14 cellular contexts compared by ENCODE assay signal in genomic region chr6:42566614-42567208, GRCh38. TPM values are rescaled to one million over a fixed set of nuclear protein-coding genes. Genes with fewer than 3 reads are reported as not detected.
DNase-seq lines count a peak whose midpoint lies in the region; ATAC-seq and TF ChIP-seq lines count a peak whose summit lies in the region.
"Had no signal": no experiment of that assay in that cellular context is flagged by ENCODE, and none has a peak within 500 bp of the region (broad histone marks: within the 10 kb centered on the region; RNA-seq: fewer than 3 reads in every experiment).

No MANE protein-coding gene starts in this region.

- no peaks in the 10 kb centered on the region for H3K9me3 ChIP-seq in PC-3 (ENCODE audit: low read length)
- H3K9me3 ChIP-seq in colonic mucosa: no peaks in the 10 kb centered on the region
- H3K9me3 ChIP-seq in skeletal muscle tissue (ENCODE audit: control insufficient read depth in 3 of 3, low read length in 3 of 3): no peaks in the 10 kb centered on the region
- H3K9me3 ChIP-seq: ascending aorta, thoracic aorta had no signal

- peak overlapping the region; percentile 20 for H3K27ac Mint-ChIP-seq in T-helper 2 cell treated with Interferon-gamma antibody and Interleukin-4, amounts not matched to agents 5 μg/mL and 100 μg/mL, for 36 hours

- DNase-seq in T-helper 2 cell treated with Interferon-gamma antibody and Interleukin-4, amounts not matched to agents 5 μg/mL and 100 μg/mL, for 36 hours (ENCODE audit: low spot score): no peak
- no peak for DNase-seq in T-helper 2 cell
- DNase-seq in PC-3: no peak
- DNase-seq in colonic mucosa: no peak
- DNase-seq in dorsolateral prefrontal cortex: no peak
- DNase-seq in SK-N-DZ (ENCODE audit: low spot score): no peak
- DNase-seq: 8988T, foreskin keratinocyte, NCI-H226 had no signal

- H3K4me1 ChIP-seq in PC-3 (ENCODE audit: insufficient read depth, low read length) (peaks cover 20% of the 10 kb centered on the region), colonic mucosa (peaks cover 4% of the 10 kb centered on the region), skeletal muscle tissue (ENCODE audit: control insufficient read depth in 3 of 3, insufficient read depth in 3 of 3, low read length in 3 of 3) (peaks cover 3 to 13% (median 4%) of the 10 kb centered on the region in 3 donors)

- H2AFZ ChIP-seq in PC-3 (ENCODE audit: low read length): no peak overlapping the region

- H3K79me2 ChIP-seq in PC-3 (ENCODE audit: low read length): peaks cover 75% of the 10 kb centered on the region

- TF ChIP-seq CTCF in PC-3 (conservative IDR thresholded peaks at IDR 0.05; ENCODE audit: low read depth, low read length) (no peak), colonic mucosa (IDR thresholded peaks at IDR 0.05) (no peak), dorsolateral prefrontal cortex (IDR thresholded peaks at IDR 0.05 in 54 of 56, conservative IDR thresholded peaks at IDR 0.05 in 2 of 56; ENCODE audit: low read depth in 1 of 56, partially characterized antibody in 56 of 56) (no peak)

- peaks cover 23% of the 10 kb centered on the region for H3K36me3 Mint-ChIP-seq in T-helper 2 cell treated with Interferon-gamma antibody and Interleukin-4, amounts not matched to agents 5 μg/mL and 100 μg/mL, for 36 hours (ENCODE audit: low read depth)

- CTCF ChIA-PET in PC-3 (lab: Charles Lee): no interaction called here

- POLR2A ChIA-PET in PC-3 (lab: Charles Lee; ENCODE audit: unreplicated experiment): no interaction called here

- no peak overlapping the region for H3K9ac ChIP-seq in PC-3 (ENCODE audit: low read length)
- no peak overlapping the region for H3K9ac ChIP-seq in colonic mucosa (ENCODE audit: low read depth in 2 of 2, low read length in 2 of 2)
- H3K9ac ChIP-seq in skeletal muscle tissue (ENCODE audit: low read depth in 1 of 3, low read length in 3 of 3): no peak overlapping the region

- no peaks in the 10 kb centered on the region for H3K9me2 ChIP-seq in PC-3 (replicated peaks; ENCODE audit: low read length)

- H3K4me2 ChIP-seq in PC-3 (ENCODE audit: low read length): 0 out of 2 replicates have a peak overlapping the region, but pooled peaks have one; percentile 2

- H3K4me3 ChIP-seq in PC-3 (ENCODE audit: low read length) (no peak overlapping the region), colonic mucosa (no peak overlapping the region), skeletal muscle tissue (ENCODE audit: low read length in 3 of 3) (no peak overlapping the region), dorsolateral prefrontal cortex (peak overlapping the region in 8 of 59 donors; percentile 82 to 99 (median 94))

- H3K4me3 Mint-ChIP-seq in T-helper 2 cell treated with Interferon-gamma antibody and Interleukin-4, amounts not matched to agents 5 μg/mL and 100 μg/mL, for 36 hours: peak overlapping the region; percentile 96

- H3K27me3 Mint-ChIP-seq in T-helper 2 cell treated with Interferon-gamma antibody and Interleukin-4, amounts not matched to agents 5 μg/mL and 100 μg/mL, for 36 hours (ENCODE audit: low read depth): no peaks in the 10 kb centered on the region

- intact Hi-C loops in PC-3 (cut with micrococcal nuclease) (no loop called here), colonic mucosa (cut with DNase I) (no loop called here), dorsolateral prefrontal cortex (cut with DNase I) (loop anchor here (10.0 kb wide), 2 partner anchors 178 to 448 kb away; partner anchors contain the start of genes TBCC (in 2 of the 2), KLHDC3 (in 1 of the 2) and MEA1 (in 1 of the 2))

- peaks cover 6% of the 10 kb centered on the region for H4K20me1 ChIP-seq in PC-3 (ENCODE audit: low read length)

- BruUV-seq in PC-3 (replicated peaks; lab: Mats Ljungman, UMichigan): no TSS peak

- H3K27ac ChIP-seq in PC-3 (ENCODE audit: low read length): no peak overlapping the region
- H3K27ac ChIP-seq in colonic mucosa: peak overlapping the region; percentile 93
- H3K27ac ChIP-seq in skeletal muscle tissue (ENCODE audit: low read depth, low read length): peak overlapping the region; percentile 98
- H3K27ac ChIP-seq in dorsolateral prefrontal cortex: no peak overlapping the region
- H3K27ac ChIP-seq: ascending aorta, foreskin keratinocyte, thoracic aorta had no signal

- no peaks in the 10 kb centered on the region for H3K9me3 Mint-ChIP-seq in T-helper 2 cell treated with Interferon-gamma antibody and Interleukin-4, amounts not matched to agents 5 μg/mL and 100 μg/mL, for 36 hours
- H3K9me3 Mint-ChIP-seq: T-helper 1 cell treated with Interleukin-12 subunit alpha and Interleukin-12 subunit beta and Interleukin-4 antibody, amounts not matched to agents 30 μg/mL and 1 μg/mL, for 36 hours had no signal

- ATAC-seq in PC-3 (no peak), GM18867 (IDR thresholded peaks at IDR 0.05; ENCODE audit: unreplicated experiment) (no peak)
- ATAC-seq: foreskin keratinocyte had no signal

- H3K36me3 ChIP-seq in PC-3 (ENCODE audit: low read depth, low read length) (no peaks in the 10 kb centered on the region), colonic mucosa (no peaks in the 10 kb centered on the region), skeletal muscle tissue (ENCODE audit: control insufficient read depth in 3 of 3, insufficient read depth in 3 of 3, low read length in 3 of 3) (peaks cover 0 to 3% (median 2%) of the 10 kb centered on the region in 3 donors)
- H3K36me3 ChIP-seq: thoracic aorta had no signal

- H3K4me1 Mint-ChIP-seq in T-helper 2 cell treated with Interferon-gamma antibody and Interleukin-4, amounts not matched to agents 5 μg/mL and 100 μg/mL, for 36 hours (ENCODE audit: low read depth): peaks cover 41% of the 10 kb centered on the region

- no peaks in the 10 kb centered on the region for H3F3A ChIP-seq in PC-3 (ENCODE audit: low read length, unreplicated experiment)

- H3K27me3 ChIP-seq in PC-3 (ENCODE audit: low read length): no peaks in the 10 kb centered on the region
- no peaks in the 10 kb centered on the region for H3K27me3 ChIP-seq in colonic mucosa
- H3K27me3 ChIP-seq in skeletal muscle tissue (ENCODE audit: control insufficient read depth in 3 of 3, insufficient read depth in 3 of 3, low read length in 3 of 3): no peaks in the 10 kb centered on the region
- no peaks in the 10 kb centered on the region for H3K27me3 ChIP-seq in dorsolateral prefrontal cortex
- H3K27me3 ChIP-seq: ascending aorta, foreskin keratinocyte had no signal

RNA-seq across cellular contexts. Expression of gene UBR2, which starts 2.9 kb away (rescaled TPM):
- 15.7 and 19.6 TPM in 2 replicates for total RNA-seq in PC-3 (2014; rRNA removed)
- 10 to 100 TPM; 33.0 to 42.3 TPM for total RNA-seq in colonic mucosa
- 24.0 TPM for total RNA-seq in skeletal muscle tissue
- total RNA-seq in dorsolateral prefrontal cortex: 10 to 100 TPM; 29.5 to 56.9 (median 37.2) TPM
- 7.5 and 8.7 TPM in 2 replicates for polyA plus RNA-seq in SK-N-DZ (2014; cell fraction: cytosol; rRNA removed)
- polyA plus RNA-seq in SK-N-DZ (2014; cell fraction: nucleus; rRNA removed): 13.0 and 13.1 TPM in 2 replicates

Comparison
In these comparisons a context has a peak if more than half of its experiments do, and no peak if none do; other contexts are left out.
1. H3K27ac ChIP-seq: peak in colonic mucosa (single experiment) and skeletal muscle tissue (single experiment); none in PC-3 (single experiment) and dorsolateral prefrontal cortex (0 of 59).
2. intact Hi-C loops: an anchor here in dorsolateral prefrontal cortex (10.0 kb wide); none called in PC-3 and colonic mucosa.